8 cellular contexts compared by ENCODE assay signal in the genomic region with DNA sequence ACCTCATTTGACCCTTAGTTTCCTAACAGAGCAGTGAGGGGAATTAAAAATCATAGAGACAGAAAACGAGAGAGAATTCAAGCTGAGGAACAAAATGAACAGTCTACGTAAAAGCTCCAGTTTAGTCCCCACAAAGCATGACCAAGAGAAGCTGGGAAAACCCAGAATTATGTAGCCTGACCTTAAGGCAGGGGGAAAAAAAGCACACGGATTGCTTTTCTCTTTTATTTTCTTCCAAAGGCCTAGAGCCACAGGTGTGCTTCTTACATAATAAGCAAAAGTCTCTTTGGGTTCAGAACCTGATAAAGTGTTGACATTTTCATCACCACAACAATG. TPM values are rescaled to one million over a fixed set of nuclear protein-coding genes. Genes with fewer than 3 reads are reported as not detected.
DNase-seq lines count a peak whose midpoint lies in the region; ATAC-seq and TF ChIP-seq lines count a peak whose summit lies in the region.

No MANE protein-coding gene starts in this region.

- H3K27me3 Mint-ChIP-seq in activated naive CD8-positive, alpha-beta T cell, result no peaks in the 10 kb centered on the region
- H3K27me3 Mint-ChIP-seq in immature natural killer cell (ENCODE audit: low read depth in 3 of 3), result peaks cover 0 to 3% (median 3%) of the 10 kb centered on the region in 3 donors

- H3K79me2 ChIP-seq in SK-N-SH (ENCODE audit: insufficient read depth), result peaks cover 44% of the 10 kb centered on the region

- no peaks in the 10 kb centered on the region for H3K9me3 Mint-ChIP-seq in activated naive CD8-positive, alpha-beta T cell (ENCODE audit: low read depth)
- no peaks in the 10 kb centered on the region for H3K9me3 Mint-ChIP-seq in immature natural killer cell

- POLR2A ChIA-PET in SK-N-SH (lab: Yijun Ruan, JAX), result interaction anchor here (0.8 to 1.4 kb wide), 7 partner anchors 13 to 106 kb away, joined by 3 to 7 read pairs (median 3); partner anchors contain the start of genes ARHGAP1 and ZNF408

- H3K9me2 ChIP-seq in SK-N-SH, result no peaks in the 10 kb centered on the region

- peak overlapping the region; percentile 100 for H2AFZ ChIP-seq in SK-N-SH (ENCODE audit: low read depth)

- no peaks in the 10 kb centered on the region for H3K36me3 ChIP-seq in SK-N-SH (replicated peaks in 1 of 2; ENCODE audit: control insufficient read depth in 1 of 2, insufficient read depth in 2 of 2, low read length in 1 of 2)
- no peaks in the 10 kb centered on the region for H3K36me3 ChIP-seq in stomach smooth muscle (ENCODE audit: control insufficient read depth in 2 of 2, insufficient read depth in 2 of 2, low read length in 2 of 2)

- H3K4me3 ChIP-seq in SK-N-SH (ENCODE audit: low read depth in 2 of 2, low read length in 1 of 2) (peak overlapping the region; percentile 78 to 83), stomach smooth muscle (ENCODE audit: low read length in 2 of 2) (peak overlapping the region; percentile 94 to 96)

- H3K9me3 ChIP-seq in SK-N-SH (no peaks in the 10 kb centered on the region), stomach smooth muscle (ENCODE audit: control insufficient read depth in 2 of 2, low read length in 2 of 2) (no peaks in the 10 kb centered on the region)

- peaks cover 32% of the 10 kb centered on the region for H3K4me1 Mint-ChIP-seq in activated naive CD8-positive, alpha-beta T cell (ENCODE audit: low read depth)
- H3K4me1 Mint-ChIP-seq in immature natural killer cell, result peaks cover 41 to 46% of the 10 kb centered on the region in 2 donors

- peak overlapping the region; percentile 93 for H3K27ac Mint-ChIP-seq in activated naive CD8-positive, alpha-beta T cell
- H3K27ac Mint-ChIP-seq in immature natural killer cell, result peak overlapping the region; percentile 87 to 95 (median 92)

- no peak for TF ChIP-seq RAD21 in SK-N-SH (IDR thresholded peaks at IDR 0.05; ENCODE audit: low read length)

- H3K4me1 ChIP-seq in SK-N-SH (ENCODE audit: control insufficient read depth in 1 of 2, insufficient read depth in 2 of 2, low read depth in 1 of 2, low read length in 1 of 2) (peaks cover 3 to 24% of the 10 kb centered on the region in 2 experiments; a peak in 2 of 4 replicates), stomach smooth muscle (ENCODE audit: control insufficient read depth, insufficient read depth, low read length) (peaks cover 14% of the 10 kb centered on the region)

- no peak for TF ChIP-seq CTCF in SK-N-SH (IDR thresholded peaks at IDR 0.05)

- no peak for ATAC-seq in SK-N-SH treated with all-trans-retinoic acid at 6 μM for 48 hours
- no peak for ATAC-seq in HG02884 (IDR thresholded peaks at IDR 0.05; ENCODE audit: unreplicated experiment)

- peak overlapping the region; percentile 96 for H3K4me3 Mint-ChIP-seq in activated naive CD8-positive, alpha-beta T cell
- peak overlapping the region; percentile 95 to 99 (median 98) for H3K4me3 Mint-ChIP-seq in immature natural killer cell

- CTCF ChIA-PET in SK-N-SH (lab: Yijun Ruan, JAX), result interaction anchor here (1.0 to 1.6 kb wide), 4 partner anchors 12 to 65 kb away, joined by 3 to 5 read pairs (median 3); partner anchors contain the start of gene ATG13

- H3F3A ChIP-seq in SK-N-SH (replicated peaks; ENCODE audit: insufficient read depth), result peaks cover 14% of the 10 kb centered on the region

- H3K4me2 ChIP-seq in SK-N-SH, result peak overlapping the region; percentile 74

- H3K27me3 ChIP-seq in SK-N-SH (ENCODE audit: insufficient read depth), result no peaks in the 10 kb centered on the region
- H3K27me3 ChIP-seq in stomach smooth muscle (ENCODE audit: control insufficient read depth in 1 of 2, insufficient read depth in 2 of 2, low read length in 2 of 2), result no peaks in the 10 kb centered on the region

- H3K27ac ChIP-seq in SK-N-SH (ENCODE audit: low read depth in 2 of 2, low read length in 1 of 2), result peak overlapping the region; percentile 77 to 79
- peak overlapping the region; percentile 67 for H3K27ac ChIP-seq in stomach smooth muscle (ENCODE audit: low read length)

- TF ChIP-seq EP300 in SK-N-SH (IDR thresholded peaks at IDR 0.05; ENCODE audit: borderline replicate concordance in 1 of 2, low read depth in 1 of 2, low read length in 1 of 2), result no peak

- H3K36me3 Mint-ChIP-seq in activated naive CD8-positive, alpha-beta T cell, result peaks cover 2% of the 10 kb centered on the region
- no peaks in the 10 kb centered on the region for H3K36me3 Mint-ChIP-seq in immature natural killer cell

- H4K20me1 ChIP-seq in SK-N-SH (ENCODE audit: insufficient read depth), result peaks cover 20% of the 10 kb centered on the region; the same call in 1 of the 2 replicates

- DNase-seq in SK-N-SH, result no peak
- no peak for DNase-seq in immature natural killer cell
- no peak for DNase-seq in NOMO-1 (lab: John Stamatoyannopoulos, UW; ENCODE audit: unreplicated experiment in 2 of 2)
- no peak for DNase-seq in stimulated activated CD4-positive, alpha-beta T cell treated with anti-CD3 and anti-CD28 coated beads, Interleukin-4, amount 100 ng/mL, for 4 hours

- H3K9ac ChIP-seq in SK-N-SH, result peak overlapping the region; percentile 94; the same call in 1 of the 2 replicates
- H3K9ac ChIP-seq in stomach smooth muscle (ENCODE audit: low read length in 2 of 2), result peak overlapping the region; percentile 92 to 93

- WGBS in SK-N-SH (ENCODE audit: low lambda C conversion rate), result 39% methylated on average over 3 of the region's 3 CpGs

TF ChIP-seq in SK-N-SH, 30 proteins besides CTCF, POLR2A, EP300 and RAD21:
- TF ChIP-seq TCF12 (IDR thresholded peaks at IDR 0.05) (no peak), NRF1 (IDR thresholded peaks at IDR 0.05; ENCODE audit: low read depth, low read length) (no peak)
- TF ChIP-seq, protein P1, sequence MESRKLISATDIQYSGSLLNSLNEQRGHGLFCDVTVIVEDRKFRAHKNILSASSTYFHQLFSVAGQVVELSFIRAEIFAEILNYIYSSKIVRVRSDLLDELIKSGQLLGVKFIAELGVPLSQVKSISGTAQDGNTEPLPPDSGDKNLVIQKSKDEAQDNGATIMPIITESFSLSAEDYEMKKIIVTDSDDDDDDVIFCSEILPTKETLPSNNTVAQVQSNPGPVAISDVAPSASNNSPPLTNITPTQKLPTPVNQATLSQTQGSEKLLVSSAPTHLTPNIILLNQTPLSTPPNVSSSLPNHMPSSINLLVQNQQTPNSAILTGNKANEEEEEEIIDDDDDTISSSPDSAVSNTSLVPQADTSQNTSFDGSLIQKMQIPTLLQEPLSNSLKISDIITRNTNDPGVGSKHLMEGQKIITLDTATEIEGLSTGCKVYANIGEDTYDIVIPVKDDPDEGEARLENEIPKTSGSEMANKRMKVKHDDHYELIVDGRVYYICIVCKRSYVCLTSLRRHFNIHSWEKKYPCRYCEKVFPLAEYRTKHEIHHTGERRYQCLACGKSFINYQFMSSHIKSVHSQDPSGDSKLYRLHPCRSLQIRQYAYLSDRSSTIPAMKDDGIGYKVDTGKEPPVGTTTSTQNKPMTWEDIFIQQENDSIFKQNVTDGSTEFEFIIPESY (IDR thresholded peaks at IDR 0.05; ENCODE audit: borderline replicate concordance, low read depth), result no peak

TF ChIP-seq in SK-N-SH treated with all-trans-retinoic acid at 6 μM for 48 hours, 23 proteins besides CTCF, POLR2A, EP300 and RAD21 (continues in another document):
- TF ChIP-seq ISL1 (CRISPR knock-in tag; IDR thresholded peaks at IDR 0.05) (no peak), ZNF565 (CRISPR knock-in tag; conservative IDR thresholded peaks at IDR 0.05; ENCODE audit: low read depth) (no peak), ZNF8 (CRISPR knock-in tag; IDR thresholded peaks at IDR 0.05) (no peak), TOX (CRISPR knock-in tag; IDR thresholded peaks at IDR 0.05; ENCODE audit: borderline replicate concordance) (no peak), GLIS3 (CRISPR knock-in tag; IDR thresholded peaks at IDR 0.05) (no peak), ZFP3 (CRISPR knock-in tag; IDR thresholded peaks at IDR 0.05) (no peak), CSDC2 (CRISPR knock-in tag; IDR thresholded peaks at IDR 0.05) (no peak), ZNF70 (CRISPR knock-in tag; IDR thresholded peaks at IDR 0.05) (no peak), RARB (CRISPR knock-in tag; IDR thresholded peaks at IDR 0.05) (no peak)
- TF ChIP-seq, protein P2, sequence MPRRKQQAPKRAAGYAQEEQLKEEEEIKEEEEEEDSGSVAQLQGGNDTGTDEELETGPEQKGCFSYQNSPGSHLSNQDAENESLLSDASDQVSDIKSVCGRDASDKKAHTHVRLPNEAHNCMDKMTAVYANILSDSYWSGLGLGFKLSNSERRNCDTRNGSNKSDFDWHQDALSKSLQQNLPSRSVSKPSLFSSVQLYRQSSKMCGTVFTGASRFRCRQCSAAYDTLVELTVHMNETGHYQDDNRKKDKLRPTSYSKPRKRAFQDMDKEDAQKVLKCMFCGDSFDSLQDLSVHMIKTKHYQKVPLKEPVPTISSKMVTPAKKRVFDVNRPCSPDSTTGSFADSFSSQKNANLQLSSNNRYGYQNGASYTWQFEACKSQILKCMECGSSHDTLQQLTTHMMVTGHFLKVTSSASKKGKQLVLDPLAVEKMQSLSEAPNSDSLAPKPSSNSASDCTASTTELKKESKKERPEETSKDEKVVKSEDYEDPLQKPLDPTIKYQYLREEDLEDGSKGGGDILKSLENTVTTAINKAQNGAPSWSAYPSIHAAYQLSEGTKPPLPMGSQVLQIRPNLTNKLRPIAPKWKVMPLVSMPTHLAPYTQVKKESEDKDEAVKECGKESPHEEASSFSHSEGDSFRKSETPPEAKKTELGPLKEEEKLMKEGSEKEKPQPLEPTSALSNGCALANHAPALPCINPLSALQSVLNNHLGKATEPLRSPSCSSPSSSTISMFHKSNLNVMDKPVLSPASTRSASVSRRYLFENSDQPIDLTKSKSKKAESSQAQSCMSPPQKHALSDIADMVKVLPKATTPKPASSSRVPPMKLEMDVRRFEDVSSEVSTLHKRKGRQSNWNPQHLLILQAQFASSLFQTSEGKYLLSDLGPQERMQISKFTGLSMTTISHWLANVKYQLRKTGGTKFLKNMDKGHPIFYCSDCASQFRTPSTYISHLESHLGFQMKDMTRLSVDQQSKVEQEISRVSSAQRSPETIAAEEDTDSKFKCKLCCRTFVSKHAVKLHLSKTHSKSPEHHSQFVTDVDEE (CRISPR knock-in tag; IDR thresholded peaks at IDR 0.05), result no peak

RNA-seq across cellular contexts. Expression of gene AMBRA1, which starts 0.5 kb away (rescaled TPM):
- polyA plus RNA-seq in SK-N-SH (2012; rRNA removed), result 10.0 and 10.4 TPM in 2 replicates
- 5.6 and 6.9 TPM in 2 replicates for polyA plus RNA-seq in SK-N-SH (2012; cell fraction: cytosol; rRNA removed)
- 9.9 and 11.9 TPM in 2 replicates for polyA plus RNA-seq in SK-N-SH (2012; cell fraction: nucleus; rRNA removed)
- polyA plus RNA-seq in immature natural killer cell, result 10 to 100 TPM in 1 of 3 donors, 1 to 10 TPM in 2; 5.3 to 12.8 (median 7.4) TPM

RNA-seq across cellular contexts. Expression of gene HARBI1, which starts 22.7 kb away (rescaled TPM):
- polyA plus RNA-seq in SK-N-SH (2012; rRNA removed) (2.4 and 3.3 TPM in 2 replicates), immature natural killer cell (1 to 10 TPM; 1.3 to 9.9 (median 2.9) TPM)
- 2.7 and 3.3 TPM in 2 replicates for polyA plus RNA-seq in SK-N-SH (2012; cell fraction: cytosol; rRNA removed)
- 1.5 and 2.3 TPM in 2 replicates for polyA plus RNA-seq in SK-N-SH (2012; cell fraction: nucleus; rRNA removed)

RNA-seq across cellular contexts. Expression of gene ATG13, which starts 23.0 kb away (rescaled TPM):
- polyA plus RNA-seq in SK-N-SH (2012; rRNA removed) (39.4 and 52.8 TPM in 2 replicates), immature natural killer cell (100 to 1,000 TPM in 2 of 3 donors, 10 to 100 TPM in 1; 67.4 to 103 (median 100) TPM)
- polyA plus RNA-seq in SK-N-SH (2012; cell fraction: cytosol; rRNA removed), result 28.1 and 34.1 TPM in 2 replicates
- polyA plus RNA-seq in SK-N-SH (2012; cell fraction: nucleus; rRNA removed), result 65.1 and 87.3 TPM in 2 replicates
